In genomic region chr1:36380782-36381181, GRCh38 we compare ENCODE assay signal across 16 cellular contexts. TPM values are rescaled to one million over a fixed set of nuclear protein-coding genes. Genes with fewer than 3 reads are reported as not detected.
A peak's percentile ranks its signal among the peaks of the same experiment; 100 is the strongest.
DNase-seq lines count a peak whose midpoint lies in the region; ATAC-seq and TF ChIP-seq lines count a peak whose summit lies in the region.
"Had no signal": no experiment of that assay in that cellular context is flagged by ENCODE, and none has a peak within 500 bp of the region (broad histone marks: within the 10 kb centered on the region; RNA-seq: fewer than 3 reads in every experiment).

No MANE protein-coding gene starts in this region.

- ATAC-seq in stimulated activated naive CD8-positive, alpha-beta T cell treated with anti-CD3 and anti-CD28 coated beads, Interleukin-15, amount 100 ng/mL, for 72 hours = no peak
- ATAC-seq in natural killer cell treated with Interleukin-12 subunit alpha and Interleukin-12 subunit beta and Interleukin-15 and Interleukin-18, amount 100 ng/mL, for 72 hours = no peak
- ATAC-seq in GM21526 (IDR thresholded peaks at IDR 0.05; ENCODE audit: low FRiP score, unreplicated experiment) = no peak
- ATAC-seq: gastroesophageal sphincter had no signal

- no peak overlapping the region for H3K4me3 Mint-ChIP-seq in stimulated activated naive CD8-positive, alpha-beta T cell treated with anti-CD3 and anti-CD28 coated beads, Interleukin-15, Interleukin-2, amounts not matched to agents 100 ng/mL and 50 ng/mL, for 24 hours
- no peak overlapping the region for H3K4me3 Mint-ChIP-seq in stimulated activated naive CD8-positive, alpha-beta T cell treated with anti-CD3 and anti-CD28 coated beads, Interleukin-15, amount 100 ng/mL, for 72 hours
- peak overlapping the region in 1 of 5 experiments; percentile 22 for H3K4me3 Mint-ChIP-seq in brain
- H3K4me3 Mint-ChIP-seq in natural killer cell treated with Interleukin-12 subunit alpha and Interleukin-12 subunit beta and Interleukin-15 and Interleukin-18, amount 100 ng/mL, for 72 hours = no peak overlapping the region

- no peaks in the 10 kb centered on the region for H3K9me3 Mint-ChIP-seq in stimulated activated naive CD8-positive, alpha-beta T cell treated with anti-CD3 and anti-CD28 coated beads, Interleukin-15, Interleukin-2, amounts not matched to agents 100 ng/mL and 50 ng/mL, for 24 hours
- H3K9me3 Mint-ChIP-seq in stimulated activated naive CD8-positive, alpha-beta T cell treated with anti-CD3 and anti-CD28 coated beads, Interleukin-15, amount 100 ng/mL, for 72 hours = no peaks in the 10 kb centered on the region
- no peaks in the 10 kb centered on the region for H3K9me3 Mint-ChIP-seq in brain
- no peaks in the 10 kb centered on the region for H3K9me3 Mint-ChIP-seq in natural killer cell treated with Interleukin-12 subunit alpha and Interleukin-12 subunit beta and Interleukin-15 and Interleukin-18, amount 100 ng/mL, for 72 hours

- H3K4me1 Mint-ChIP-seq in stimulated activated naive CD8-positive, alpha-beta T cell treated with anti-CD3 and anti-CD28 coated beads, Interleukin-15, Interleukin-2, amounts not matched to agents 100 ng/mL and 50 ng/mL, for 24 hours (ENCODE audit: low read depth) = peaks cover 80% of the 10 kb centered on the region
- peaks cover 67% of the 10 kb centered on the region for H3K4me1 Mint-ChIP-seq in stimulated activated naive CD8-positive, alpha-beta T cell treated with anti-CD3 and anti-CD28 coated beads, Interleukin-15, amount 100 ng/mL, for 72 hours
- peaks cover 61% of the 10 kb centered on the region for H3K4me1 Mint-ChIP-seq in brain
- H3K4me1 Mint-ChIP-seq in natural killer cell treated with Interleukin-12 subunit alpha and Interleukin-12 subunit beta and Interleukin-15 and Interleukin-18, amount 100 ng/mL, for 72 hours (ENCODE audit: low read depth in 2 of 2) = peaks cover 59 to 71% of the 10 kb centered on the region in 2 donors

- no peaks in the 10 kb centered on the region for H3K27me3 Mint-ChIP-seq in stimulated activated naive CD8-positive, alpha-beta T cell treated with anti-CD3 and anti-CD28 coated beads, Interleukin-15, Interleukin-2, amounts not matched to agents 100 ng/mL and 50 ng/mL, for 24 hours
- H3K27me3 Mint-ChIP-seq in stimulated activated naive CD8-positive, alpha-beta T cell treated with anti-CD3 and anti-CD28 coated beads, Interleukin-15, amount 100 ng/mL, for 72 hours = no peaks in the 10 kb centered on the region
- H3K27me3 Mint-ChIP-seq in brain = peaks cover 8% of the 10 kb centered on the region
- no peaks in the 10 kb centered on the region for H3K27me3 Mint-ChIP-seq in natural killer cell treated with Interleukin-12 subunit alpha and Interleukin-12 subunit beta and Interleukin-15 and Interleukin-18, amount 100 ng/mL, for 72 hours

- peaks cover 11% of the 10 kb centered on the region for H3K36me3 Mint-ChIP-seq in stimulated activated naive CD8-positive, alpha-beta T cell treated with anti-CD3 and anti-CD28 coated beads, Interleukin-15, Interleukin-2, amounts not matched to agents 100 ng/mL and 50 ng/mL, for 24 hours (ENCODE audit: low read depth)
- H3K36me3 Mint-ChIP-seq in brain = peaks cover 12% of the 10 kb centered on the region
- H3K36me3 Mint-ChIP-seq in natural killer cell treated with Interleukin-12 subunit alpha and Interleukin-12 subunit beta and Interleukin-15 and Interleukin-18, amount 100 ng/mL, for 72 hours = no peaks in the 10 kb centered on the region

- TF ChIP-seq CTCF in brain (conservative IDR thresholded peaks at IDR 0.05) = no peak

- peak overlapping the region; percentile 39 for H3K27ac Mint-ChIP-seq in stimulated activated naive CD8-positive, alpha-beta T cell treated with anti-CD3 and anti-CD28 coated beads, Interleukin-15, Interleukin-2, amounts not matched to agents 100 ng/mL and 50 ng/mL, for 24 hours
- H3K27ac Mint-ChIP-seq in stimulated activated naive CD8-positive, alpha-beta T cell treated with anti-CD3 and anti-CD28 coated beads, Interleukin-15, amount 100 ng/mL, for 72 hours = peak overlapping the region in 1 of 2 donors; percentile 42
- peak overlapping the region in 4 of 5 experiments; percentile 12 to 96 (median 48) for H3K27ac Mint-ChIP-seq in brain
- peak overlapping the region; percentile 79 to 80 for H3K27ac Mint-ChIP-seq in natural killer cell treated with Interleukin-12 subunit alpha and Interleukin-12 subunit beta and Interleukin-15 and Interleukin-18, amount 100 ng/mL, for 72 hours

- DNase-seq in stimulated activated naive CD8-positive, alpha-beta T cell treated with anti-CD3 and anti-CD28 coated beads, Interleukin-15, amount 100 ng/mL, for 72 hours = no peak
- no peak for DNase-seq in natural killer cell treated with Interleukin-12 subunit alpha and Interleukin-12 subunit beta and Interleukin-15 and Interleukin-18, amount 100 ng/mL, for 72 hours (ENCODE audit: low spot score)
- no peak for DNase-seq in COLO668 (lab: John Stamatoyannopoulos, UW; ENCODE audit: unreplicated experiment)
- DNase-seq in stimulated activated CD4-positive, alpha-beta T cell treated with anti-CD3 and anti-CD28 coated beads, Interleukin-4, amount 100 ng/mL, for 24 hours = no peak
- DNase-seq in stimulated activated naive CD4-positive, alpha-beta T cell treated with Interleukin-2 at 50 U/mL for 16 hours (lab: John Stamatoyannopoulos, UW) = no peak
- DNase-seq: amniotic stem cell, H7, NCI-H1092, NCI-H345, occipital lobe, Peyer's patch, T-helper 9 cell had no signal

RNA-seq across cellular contexts. Expression of gene STK40, which starts 4.9 kb away (rescaled TPM):
- polyA plus RNA-seq in brain (ENCODE audit: insufficient read depth, low read depth, low replicate concordance) = 30.6 TPM
- total RNA-seq in natural killer cell treated with Interleukin-12 subunit alpha and Interleukin-12 subunit beta and Interleukin-15 and Interleukin-18, amount 100 ng/mL, for 72 hours = 10 to 100 TPM; 58.2 to 76.1 TPM

RNA-seq across cellular contexts. Expression of gene LSM10, which starts 16.9 kb away (rescaled TPM):
- 53.0 TPM for polyA plus RNA-seq in brain (ENCODE audit: insufficient read depth, low read depth, low replicate concordance)
- total RNA-seq in natural killer cell treated with Interleukin-12 subunit alpha and Interleukin-12 subunit beta and Interleukin-15 and Interleukin-18, amount 100 ng/mL, for 72 hours = 10 to 100 TPM; 56.6 to 58.1 TPM

RNA-seq across cellular contexts. Expression of gene EVA1B, which starts 57.3 kb away (rescaled TPM):
- 5.2 TPM for polyA plus RNA-seq in brain (ENCODE audit: insufficient read depth, low read depth, low replicate concordance)
- total RNA-seq in natural killer cell treated with Interleukin-12 subunit alpha and Interleukin-12 subunit beta and Interleukin-15 and Interleukin-18, amount 100 ng/mL, for 72 hours = 1 to 10 TPM; 5.8 to 6.3 TPM
